Comparison of ENCODE assay signal across 8 cellular contexts in the genomic region with DNA sequence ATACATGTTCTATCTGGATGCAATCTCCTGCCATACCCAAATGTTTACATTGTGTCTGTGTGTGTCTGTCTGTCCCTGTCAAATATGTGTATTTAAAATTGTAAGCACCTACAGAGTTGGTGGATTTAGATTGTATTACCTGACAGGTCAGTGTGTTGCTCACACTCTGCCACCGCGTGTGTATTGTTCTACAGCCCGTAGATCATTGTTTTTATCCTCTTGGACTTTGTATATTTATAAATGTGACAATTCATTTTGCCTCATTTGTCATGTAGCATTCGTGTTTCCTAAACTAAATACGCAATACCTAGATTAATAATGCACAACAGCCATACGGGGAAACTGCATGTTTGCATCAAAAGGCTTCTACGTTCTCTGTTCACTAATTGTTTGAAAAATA. TPM values are rescaled to one million over a fixed set of nuclear protein-coding genes. Genes with fewer than 3 reads are reported as not detected.
DNase-seq lines count a peak whose midpoint lies in the region; ATAC-seq, FAIRE-seq and TF ChIP-seq lines count a peak whose summit lies in the region.

No MANE protein-coding gene starts in this region.

- peak overlapping the region; percentile 99 for H2AFZ ChIP-seq in DND-41 (ENCODE audit: low read depth, low read length)

- no peak for DNase-seq in DND-41
- no peak for DNase-seq in NT2/D1 (ENCODE audit: low read depth, low spot score)
- DNase-seq in epithelial cell of esophagus (ENCODE audit: low read depth): no peak
- no peak for DNase-seq in pancreas
- no peak for DNase-seq in AML-193 (lab: John Stamatoyannopoulos, UW)
- DNase-seq in hippocampal formation (lab: John Stamatoyannopoulos, UW): no peak
- DNase-seq in HTR-8/SVneo (ENCODE audit: insufficient read length, low spot score): no peak

- no peak for FAIRE-seq in pancreas (lab: Jason Lieb, UNC)
- no peak for FAIRE-seq in HTR-8/SVneo (lab: Jason Lieb, UNC)

- H3K9me3 ChIP-seq in DND-41 (ENCODE audit: insufficient read depth, low read length, severe bottlenecking) (no peaks in the 10 kb centered on the region), NT2/D1 (ENCODE audit: insufficient read depth, low read length) (no peaks in the 10 kb centered on the region), pancreas (no peaks in the 10 kb centered on the region)

- H3K27ac ChIP-seq in DND-41 (ENCODE audit: low read length) (peak overlapping the region; percentile 94), pancreas (peak overlapping the region; percentile 70 to 95 (median 87))

- H3K4me1 ChIP-seq in DND-41 (ENCODE audit: insufficient read depth, low read length) (peaks cover 21% of the 10 kb centered on the region), NT2/D1 (ENCODE audit: insufficient read depth, insufficient read length) (no peaks in the 10 kb centered on the region), pancreas (peaks cover 24 to 40% (median 27%) of the 10 kb centered on the region in 3 donors)

- peak overlapping the region; percentile 97 for H3K4me2 ChIP-seq in DND-41 (ENCODE audit: insufficient read depth, low read length)

- H3K79me2 ChIP-seq in DND-41 (ENCODE audit: insufficient read depth, low read length): peaks cover 9% of the 10 kb centered on the region

- no peaks in the 10 kb centered on the region for H4K20me1 ChIP-seq in DND-41 (ENCODE audit: insufficient read depth, low read length)

- no peak for ATAC-seq in DND-41 (ENCODE audit: insufficient read depth, low read depth)
- ATAC-seq in pancreas: peak in 3 of 4 donors; percentile 4 to 18 (median 10)
- no peak for ATAC-seq in HG02852 (IDR thresholded peaks at IDR 0.05; ENCODE audit: unreplicated experiment)

- H3K36me3 ChIP-seq in DND-41 (ENCODE audit: insufficient read depth, low read length) (no peaks in the 10 kb centered on the region), NT2/D1 (ENCODE audit: insufficient read depth, insufficient read length, low read length) (peaks cover 4% of the 10 kb centered on the region), pancreas (no peaks in the 10 kb centered on the region)

- H3K4me3 ChIP-seq in DND-41 (ENCODE audit: low read depth in 1 of 2, low read length in 2 of 2) (peak overlapping the region; percentile 70 to 96), NT2/D1 (ENCODE audit: insufficient read length, low read depth) (peak overlapping the region; percentile 81), epithelial cell of esophagus (ENCODE audit: low read length) (peak overlapping the region; percentile 78), pancreas (peak overlapping the region; percentile 41 to 78 (median 57))

- H3K27me3 ChIP-seq in DND-41 (ENCODE audit: insufficient read depth, low read length, poor library complexity) (no peaks in the 10 kb centered on the region), NT2/D1 (ENCODE audit: insufficient read depth, insufficient read length) (no peaks in the 10 kb centered on the region), pancreas (no peaks in the 10 kb centered on the region)

- WGBS in pancreas, 2 donors: 1 to 3% methylated on average over 7 of the region's 7 CpGs

- intact Hi-C loops in pancreas (cut with DNase I): no loop called here

- TF ChIP-seq CTCF in DND-41 (IDR thresholded peaks at IDR 0.05; ENCODE audit: borderline replicate concordance, extremely low read depth, low read length, poor library complexity, severe bottlenecking): no peak
- TF ChIP-seq CTCF in epithelial cell of esophagus (IDR thresholded peaks at IDR 0.05; ENCODE audit: insufficient read depth, low read depth, low read length, missing control alignments): no peak
- no peak for TF ChIP-seq CTCF in pancreas (IDR thresholded peaks at IDR 0.05)

- peak overlapping the region; percentile 63 for H3K9ac ChIP-seq in DND-41 (ENCODE audit: low read depth, low read length)
- peak overlapping the region; percentile 88 for H3K9ac ChIP-seq in NT2/D1 (ENCODE audit: insufficient read length, low read depth)

RNA-seq across cellular contexts. Expression of gene ALG14, which starts 0.6 kb away (rescaled TPM):
- total RNA-seq in pancreas: 1 to 10 TPM; 4.3 to 6.2 (median 5.7) TPM
- polyA plus RNA-seq in pancreas: 1 to 10 TPM; 1.1 to 1.3 TPM

RNA-seq across cellular contexts. Expression of gene TLCD4, which starts 45.0 kb away (rescaled TPM):
- 10 to 100 TPM; 12.3 to 19.5 (median 14.2) TPM for total RNA-seq in pancreas
- 1 to 10 TPM; 2.1 to 4.5 TPM for polyA plus RNA-seq in pancreas

Comparison
In these comparisons a context has a peak if more than half of its experiments do, and no peak if none do; other contexts are left out.
1. ATAC-seq: peak in pancreas (3 of 4); none in DND-41 (single experiment) and HG02852 (single experiment).
2. Peak in every context shown above with its lines, with median percentiles within 50 percentile points of each other: H3K4me3 ChIP-seq.